1 cellular context compared by ENCODE assay signal in the genomic region with DNA sequence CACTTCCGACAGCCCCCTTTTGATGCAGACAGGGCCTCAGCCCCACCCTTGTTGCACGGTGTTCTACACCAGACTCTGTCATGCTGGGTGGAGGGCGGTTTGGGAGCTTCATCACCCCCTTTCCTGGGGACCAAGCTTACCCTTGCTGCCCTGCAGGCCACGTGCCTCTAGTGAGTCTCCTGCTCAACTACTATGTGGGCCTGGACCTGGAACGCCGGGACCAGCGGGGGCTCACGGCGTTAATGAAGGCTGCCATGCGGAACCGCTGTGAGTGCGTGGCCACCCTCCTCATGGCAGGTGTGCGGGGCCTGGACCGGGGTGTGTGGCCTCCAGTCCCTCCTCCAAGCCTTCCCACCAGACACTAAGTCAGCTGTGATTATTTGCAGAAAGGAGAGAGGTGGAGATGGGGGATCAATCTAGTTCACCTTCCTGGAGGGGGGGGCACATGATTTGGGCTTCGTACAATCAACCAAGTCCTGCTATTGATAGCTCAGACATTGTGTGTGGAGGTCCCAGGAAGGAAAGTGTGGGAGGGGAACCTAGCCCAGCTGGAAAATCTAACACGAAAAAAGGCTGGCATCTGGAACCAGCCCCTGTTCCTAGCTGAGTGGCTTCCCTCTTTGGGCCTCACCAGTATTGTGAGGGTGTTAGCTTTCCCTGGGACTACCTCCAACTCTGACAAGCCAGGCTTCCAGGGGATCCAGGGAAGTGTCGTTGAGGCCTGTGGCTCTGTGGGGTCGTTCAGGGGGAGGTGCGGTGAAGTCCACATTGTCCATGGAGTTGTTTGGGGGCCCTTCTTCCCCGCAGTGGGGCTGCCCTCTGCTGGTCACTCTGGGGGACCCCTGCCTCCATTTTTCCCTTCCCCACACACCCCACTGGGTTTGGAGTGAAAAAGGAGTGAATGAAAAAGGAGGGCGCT.
A peak's percentile ranks its signal among the peaks of the same experiment; 100 is the strongest.
TF ChIP-seq lines count a peak whose summit lies in the region.

No MANE protein-coding gene starts in this region.

TF ChIP-seq in K562, 482 proteins besides CTCF, POLR2A, EP300 and RAD21:
- TF ChIP-seq POU5F1 (IDR thresholded peaks at IDR 0.05; ENCODE audit: borderline replicate concordance, low read depth, low read length, partially characterized antibody), result no peak
- no peak for TF ChIP-seq SMARCC2 (IDR thresholded peaks at IDR 0.05; ENCODE audit: low read depth)
- TF ChIP-seq YY1 (IDR thresholded peaks at IDR 0.05; ENCODE audit: borderline replicate concordance in 1 of 3, control insufficient read depth in 1 of 3, extremely low read depth in 1 of 3, insufficient read depth in 3 of 3, insufficient read length in 1 of 3, insufficient replicate concordance in 2 of 3, low read depth in 1 of 3, low read length in 2 of 3), result peak in 1 of 3 experiments; percentile 52
- no peak for TF ChIP-seq KAT7 (CRISPR knock-in tag; IDR thresholded peaks at IDR 0.05; ENCODE audit: borderline replicate concordance)
- TF ChIP-seq CHD2 (IDR thresholded peaks at IDR 0.05; ENCODE audit: low read depth, low read length), result no peak
- TF ChIP-seq ZNF41 (CRISPR knock-in tag; conservative IDR thresholded peaks at IDR 0.05), result no peak
- TF ChIP-seq WHSC1 (IDR thresholded peaks at IDR 0.05; ENCODE audit: low read length), result no peak
- TF ChIP-seq, protein P1, sequence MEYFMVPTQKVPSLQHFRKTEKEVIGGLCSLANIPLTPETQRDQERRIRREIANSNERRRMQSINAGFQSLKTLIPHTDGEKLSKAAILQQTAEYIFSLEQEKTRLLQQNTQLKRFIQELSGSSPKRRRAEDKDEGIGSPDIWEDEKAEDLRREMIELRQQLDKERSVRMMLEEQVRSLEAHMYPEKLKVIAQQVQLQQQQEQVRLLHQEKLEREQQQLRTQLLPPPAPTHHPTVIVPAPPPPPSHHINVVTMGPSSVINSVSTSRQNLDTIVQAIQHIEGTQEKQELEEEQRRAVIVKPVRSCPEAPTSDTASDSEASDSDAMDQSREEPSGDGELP (CRISPR knock-in tag; IDR thresholded peaks at IDR 0.05; ENCODE audit: borderline replicate concordance), result 0 out of 2 replicates have a peak, but pooled peaks have one; percentile 13
- no peak for TF ChIP-seq SMARCA5 (IDR thresholded peaks at IDR 0.05)
